ENCODE assay signal across 10 cellular contexts in the genomic region with DNA sequence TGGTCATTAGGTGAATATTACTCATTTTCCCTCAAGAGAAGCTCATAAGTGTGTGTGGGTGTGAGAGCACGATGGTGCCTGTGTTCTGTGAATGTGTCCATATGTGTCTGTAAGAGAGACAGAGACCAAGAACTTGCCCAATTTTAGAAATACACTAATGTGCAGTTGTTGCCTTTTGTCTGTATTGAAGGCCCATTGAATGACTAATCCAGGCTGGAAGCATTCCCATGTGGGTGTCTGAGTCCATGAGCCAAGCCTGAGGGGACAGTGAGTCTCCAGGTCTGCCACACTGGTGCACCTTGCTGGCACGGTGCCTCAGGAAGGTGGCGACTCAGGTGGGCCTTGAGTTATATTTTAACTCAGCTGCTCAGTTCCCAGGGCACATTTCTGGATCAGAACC. TPM values are rescaled to one million over a fixed set of nuclear protein-coding genes. Genes with fewer than 3 reads are reported as not detected.
DNase-seq lines count a peak whose midpoint lies in the region; ATAC-seq and TF ChIP-seq lines count a peak whose summit lies in the region.
"Had no signal": no experiment of that assay in that cellular context is flagged by ENCODE, and none has a peak within 500 bp of the region (broad histone marks: within the 10 kb centered on the region; RNA-seq: fewer than 3 reads in every experiment).

No MANE protein-coding gene starts in this region.

- peaks cover 4% of the 10 kb centered on the region for H3K4me1 ChIP-seq in IMR-90 (ENCODE audit: control insufficient read depth, insufficient read depth, low read length)

- no peak overlapping the region for H3K4ac ChIP-seq in IMR-90 (ENCODE audit: low read depth, low read length)

- CTCF ChIA-PET in IMR-90 (lab: Yijun Ruan, JAX) = no interaction called here

- peaks cover 87% of the 10 kb centered on the region for H3K36me3 Mint-ChIP-seq in activated T-cell treated with anti-CD3 and anti-CD28 coated beads, Interleukin-2, amount 50 U/mL, for 24 hours (ENCODE audit: low read depth)
- H3K36me3 Mint-ChIP-seq in chondrocyte (ENCODE audit: low read depth) = peaks cover 20% of the 10 kb centered on the region
- H3K36me3 Mint-ChIP-seq in stimulated activated effector memory CD8-positive, alpha-beta T cell treated with anti-CD3 and anti-CD28 coated beads, Interleukin-12 subunit alpha, Interleukin-12 subunit beta, amount 100 ng/mL, for 72 hours = peaks cover 97% of the 10 kb centered on the region

- no peaks in the 10 kb centered on the region for H3K9me3 ChIP-seq in IMR-90 (ENCODE audit: control insufficient read depth, insufficient read depth, low read length)
- H3K9me3 ChIP-seq: thoracic aorta had no signal

- H2AK5ac ChIP-seq in IMR-90 (ENCODE audit: low read depth, low read length) = no peak overlapping the region

- no peak for DNase-seq in activated T-cell treated with anti-CD3 and anti-CD28 coated beads, Interleukin-2, amount 50 U/mL, for 24 hours
- DNase-seq in activated T-cell treated with anti-CD3 and anti-CD28 coated beads, Interleukin-2, amount 50 U/mL, for 1 hour = no peak
- DNase-seq in IMR-90 (peak; percentile 76), chondrocyte (ENCODE audit: low spot score) (no peak), NCI-H1436 treated with DMSO at 0.1 percent for 48 hours (lab: John Stamatoyannopoulos, UW) (no peak), foreskin melanocyte (no peak), NCI-H345 treated with DMSO at 0.1 percent for 48 hours (lab: John Stamatoyannopoulos, UW; ENCODE audit: unreplicated experiment) (no peak)
- peak in 1 of 2 donors; percentile 68 for DNase-seq in stimulated activated effector memory CD8-positive, alpha-beta T cell treated with anti-CD3 and anti-CD28 coated beads, Interleukin-12 subunit alpha, Interleukin-12 subunit beta, amount 100 ng/mL, for 72 hours (ENCODE audit: low spot score in 2 of 2)
- DNase-seq: occipital lobe had no signal

- H2AFZ ChIP-seq in IMR-90 (replicated peaks; ENCODE audit: low read length, poor library complexity) = no peak overlapping the region

- peak overlapping the region; percentile 97 for H3K27ac Mint-ChIP-seq in activated T-cell treated with anti-CD3 and anti-CD28 coated beads, Interleukin-2, amount 50 U/mL, for 24 hours
- peak overlapping the region; percentile 87 for H3K27ac Mint-ChIP-seq in chondrocyte (ENCODE audit: unreplicated experiment)
- peak overlapping the region; percentile 93 for H3K27ac Mint-ChIP-seq in stimulated activated effector memory CD8-positive, alpha-beta T cell treated with anti-CD3 and anti-CD28 coated beads, Interleukin-12 subunit alpha, Interleukin-12 subunit beta, amount 100 ng/mL, for 72 hours

- H3K79me1 ChIP-seq in IMR-90 (ENCODE audit: low read depth in 1 of 2, low read length in 2 of 2) = peaks cover 0 to 5% of the 10 kb centered on the region in 2 experiments; a peak in 2 of 4 replicates

- peaks cover 59% of the 10 kb centered on the region for H3K4me1 Mint-ChIP-seq in activated T-cell treated with anti-CD3 and anti-CD28 coated beads, Interleukin-2, amount 50 U/mL, for 24 hours (ENCODE audit: low read depth)
- peaks cover 33% of the 10 kb centered on the region for H3K4me1 Mint-ChIP-seq in chondrocyte (ENCODE audit: low read depth)
- H3K4me1 Mint-ChIP-seq in stimulated activated effector memory CD8-positive, alpha-beta T cell treated with anti-CD3 and anti-CD28 coated beads, Interleukin-12 subunit alpha, Interleukin-12 subunit beta, amount 100 ng/mL, for 72 hours = peaks cover 52% of the 10 kb centered on the region

- peaks cover 11% of the 10 kb centered on the region for H3K9me1 ChIP-seq in IMR-90 (ENCODE audit: insufficient read depth, low read length)

- H3K23ac ChIP-seq in IMR-90 (ENCODE audit: low read depth, low read length) = no peak overlapping the region

- H4K20me1 ChIP-seq in IMR-90 (ENCODE audit: insufficient read depth, low read length) = no peaks in the 10 kb centered on the region

- in situ Hi-C loops in IMR-90 (cut with MboI; ENCODE audit: low sequenced_read_pairs) = no loop called here

- no peak for TF ChIP-seq RAD21 in IMR-90 (IDR thresholded peaks at IDR 0.05; ENCODE audit: low read length)

- H3K9ac ChIP-seq in IMR-90 (ENCODE audit: low read depth, low read length) = no peak overlapping the region

- no peak overlapping the region for H2BK20ac ChIP-seq in IMR-90 (ENCODE audit: low read depth, low read length)

- H3K14ac ChIP-seq in IMR-90 (replicated peaks; ENCODE audit: low read depth, low read length) = no peak overlapping the region

- TSS peak; percentile 48 for BruUV-seq in IMR-90 (replicated peaks; lab: Mats Ljungman, UMichigan)

- dilution Hi-C loops in IMR-90 (cut with HindIII; ENCODE audit: low sequenced_read_pairs, unreplicated experiment) = no loop called here

- no peak overlapping the region for H4K8ac ChIP-seq in IMR-90 (ENCODE audit: low read depth in 2 of 2, low read length in 2 of 2)

- H3K36me3 ChIP-seq in IMR-90 (ENCODE audit: control insufficient read depth, insufficient read depth, low read length) = peaks cover 17% of the 10 kb centered on the region

- TF ChIP-seq CTCF in IMR-90 (conservative IDR thresholded peaks at IDR 0.05; ENCODE audit: low read depth, low read length) (no peak), chondrocyte (IDR thresholded peaks at IDR 0.05) (no peak)

- H3K56ac ChIP-seq in IMR-90 (ENCODE audit: extremely low read depth, insufficient read depth, low read length) = no peak overlapping the region

- intact Hi-C loops in IMR-90 (cut with micrococcal nuclease) = no loop called here

- peak; percentile 27; the same call in 1 of the 2 replicates for ATAC-seq in IMR-90 (ENCODE audit: low read depth)
- no peak for ATAC-seq in stimulated activated effector memory CD8-positive, alpha-beta T cell treated with anti-CD3 and anti-CD28 coated beads, Interleukin-12 subunit alpha, Interleukin-12 subunit beta, amount 100 ng/mL, for 72 hours

- TF ChIP-seq POLR2A in IMR-90 (IDR thresholded peaks at IDR 0.05; ENCODE audit: low read depth, low read length) = no peak

- H4K5ac ChIP-seq in IMR-90 (ENCODE audit: low read depth, low read length) = no peak overlapping the region

- H3K27me3 Mint-ChIP-seq in activated T-cell treated with anti-CD3 and anti-CD28 coated beads, Interleukin-2, amount 50 U/mL, for 24 hours = no peaks in the 10 kb centered on the region
- no peaks in the 10 kb centered on the region for H3K27me3 Mint-ChIP-seq in chondrocyte (ENCODE audit: low read depth)

- H3K9me3 Mint-ChIP-seq in activated T-cell treated with anti-CD3 and anti-CD28 coated beads, Interleukin-2, amount 50 U/mL, for 24 hours = no peaks in the 10 kb centered on the region
- H3K9me3 Mint-ChIP-seq in chondrocyte (ENCODE audit: low read depth) = no peaks in the 10 kb centered on the region
- no peaks in the 10 kb centered on the region for H3K9me3 Mint-ChIP-seq in stimulated activated effector memory CD8-positive, alpha-beta T cell treated with anti-CD3 and anti-CD28 coated beads, Interleukin-12 subunit alpha, Interleukin-12 subunit beta, amount 100 ng/mL, for 72 hours

- WGBS in IMR-90 (ENCODE audit: extremely low coverage in 2 of 2, insufficient read length in 1 of 2), 2 experiments = no CpG with 5 or more reads among the region's 3 CpGs

- no peak overlapping the region for H2BK5ac ChIP-seq in IMR-90 (ENCODE audit: low read depth, low read length, poor library complexity, severe bottlenecking)

- H3K4me3 ChIP-seq in IMR-90 (ENCODE audit: insufficient read depth, low read depth, low read length) = no peak overlapping the region
- H3K4me3 ChIP-seq: thoracic aorta had no signal

- H2BK120ac ChIP-seq in IMR-90 (ENCODE audit: low read depth, low read length) = no peak overlapping the region

- no peak overlapping the region for H2AK9ac ChIP-seq in IMR-90 (replicated peaks; ENCODE audit: low read depth, low read length, poor library complexity)

- H3K27me3 ChIP-seq in IMR-90 (ENCODE audit: control insufficient read depth, insufficient read depth, low read length) = no peaks in the 10 kb centered on the region

- H3K4me3 Mint-ChIP-seq in activated T-cell treated with anti-CD3 and anti-CD28 coated beads, Interleukin-2, amount 50 U/mL, for 24 hours = peak overlapping the region; percentile 18
- H3K4me3 Mint-ChIP-seq in chondrocyte (ENCODE audit: unreplicated experiment) = no peak overlapping the region
- H3K4me3 Mint-ChIP-seq in stimulated activated effector memory CD8-positive, alpha-beta T cell treated with anti-CD3 and anti-CD28 coated beads, Interleukin-12 subunit alpha, Interleukin-12 subunit beta, amount 100 ng/mL, for 72 hours = peak overlapping the region; percentile 69

- H3K18ac ChIP-seq in IMR-90 (ENCODE audit: low read depth, low read length) = no peak overlapping the region

- no peak overlapping the region for H4K91ac ChIP-seq in IMR-90 (ENCODE audit: insufficient read depth, low read depth, low read length)

- H2BK15ac ChIP-seq in IMR-90 (ENCODE audit: low read depth, low read length) = no peak overlapping the region

- POLR2A ChIA-PET in IMR-90 (lab: Charles Lee; ENCODE audit: unreplicated experiment) = no interaction called here

- no peak overlapping the region for H3K27ac ChIP-seq in IMR-90 (ENCODE audit: insufficient read depth, low read length)
- H3K27ac ChIP-seq: thoracic aorta had no signal

- H3K4me2 ChIP-seq in IMR-90 (ENCODE audit: low read depth, low read length) = no peak overlapping the region

TF ChIP-seq in IMR-90, 13 proteins besides CTCF, POLR2A, EP300 and RAD21 (continues in another document):
- no peak for TF ChIP-seq BHLHE40 (IDR thresholded peaks at IDR 0.05; ENCODE audit: low read depth, low read length)
- TF ChIP-seq MAZ (IDR thresholded peaks at IDR 0.05; ENCODE audit: borderline replicate concordance, low read depth, low read length) = no peak
- TF ChIP-seq, protein P1, sequence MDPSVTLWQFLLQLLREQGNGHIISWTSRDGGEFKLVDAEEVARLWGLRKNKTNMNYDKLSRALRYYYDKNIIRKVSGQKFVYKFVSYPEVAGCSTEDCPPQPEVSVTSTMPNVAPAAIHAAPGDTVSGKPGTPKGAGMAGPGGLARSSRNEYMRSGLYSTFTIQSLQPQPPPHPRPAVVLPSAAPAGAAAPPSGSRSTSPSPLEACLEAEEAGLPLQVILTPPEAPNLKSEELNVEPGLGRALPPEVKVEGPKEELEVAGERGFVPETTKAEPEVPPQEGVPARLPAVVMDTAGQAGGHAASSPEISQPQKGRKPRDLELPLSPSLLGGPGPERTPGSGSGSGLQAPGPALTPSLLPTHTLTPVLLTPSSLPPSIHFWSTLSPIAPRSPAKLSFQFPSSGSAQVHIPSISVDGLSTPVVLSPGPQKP (IDR thresholded peaks at IDR 0.05; ENCODE audit: borderline replicate concordance, low read depth, low read length) = no peak
- TF ChIP-seq SMC3 (IDR thresholded peaks at IDR 0.05; ENCODE audit: low read depth, low read length) = no peak

RNA-seq across cellular contexts. Expression of a gene that starts 25.5 kb away (rescaled TPM):
- total RNA-seq in IMR-90 (2012; rRNA removed) (29.9 and 33.3 TPM in 2 replicates), chondrocyte (59.9 to 92.6 TPM (median 78.9 TPM) in 3 replicates)
- polyA plus RNA-seq in IMR-90 (2012; rRNA removed) = 35.2 and 37.1 TPM in 2 replicates
- 14.9 and 24.1 TPM in 2 replicates for polyA plus RNA-seq in IMR-90 (2012; cell fraction: cytosol; rRNA removed)
- 156 and 211 TPM in 2 replicates for polyA plus RNA-seq in IMR-90 (2012; cell fraction: nucleus; rRNA removed; ENCODE audit: low replicate concordance)

RNA-seq across cellular contexts. Expression of a gene that starts 55.2 kb away (rescaled TPM):
- total RNA-seq in IMR-90 (2012; rRNA removed) (25.3 and 28.1 TPM in 2 replicates), chondrocyte (34.2 to 36.1 TPM (median 35.5 TPM) in 3 replicates)
- 15.8 and 17.1 TPM in 2 replicates for polyA plus RNA-seq in IMR-90 (2012; rRNA removed)
- 6.9 and 13.8 TPM in 2 replicates for polyA plus RNA-seq in IMR-90 (2012; cell fraction: cytosol; rRNA removed)
- polyA plus RNA-seq in IMR-90 (2012; cell fraction: nucleus; rRNA removed; ENCODE audit: low replicate concordance) = 3.4 and 10.0 TPM in 2 replicates
